Comparison of ENCODE assay signal across 2 cellular contexts in the genomic region with DNA sequence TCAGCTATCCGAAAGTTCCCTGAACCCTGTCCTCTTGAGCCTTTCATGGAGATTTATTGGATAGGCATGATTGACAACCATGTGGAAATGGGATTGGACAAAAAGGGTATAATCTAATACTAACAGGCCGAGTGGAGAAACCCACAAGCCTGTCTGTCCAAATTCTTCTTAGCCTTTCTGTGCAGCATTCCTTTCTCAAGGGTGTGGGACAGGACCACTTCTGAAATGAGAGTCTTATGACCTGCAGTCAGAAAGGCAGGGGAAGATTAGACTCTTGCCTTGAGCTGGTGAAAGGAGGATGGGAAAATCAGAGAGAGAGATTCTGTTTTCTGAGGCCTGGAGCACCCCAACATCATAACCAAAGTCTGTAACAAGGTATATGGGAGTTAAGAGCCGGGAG.
TF ChIP-seq lines count a peak whose summit lies in the region.

No MANE protein-coding gene starts in this region.

TF ChIP-seq in SK-N-SH, 30 proteins besides CTCF, POLR2A, EP300 and RAD21 (continued from another document):
- TF ChIP-seq, protein P1, sequence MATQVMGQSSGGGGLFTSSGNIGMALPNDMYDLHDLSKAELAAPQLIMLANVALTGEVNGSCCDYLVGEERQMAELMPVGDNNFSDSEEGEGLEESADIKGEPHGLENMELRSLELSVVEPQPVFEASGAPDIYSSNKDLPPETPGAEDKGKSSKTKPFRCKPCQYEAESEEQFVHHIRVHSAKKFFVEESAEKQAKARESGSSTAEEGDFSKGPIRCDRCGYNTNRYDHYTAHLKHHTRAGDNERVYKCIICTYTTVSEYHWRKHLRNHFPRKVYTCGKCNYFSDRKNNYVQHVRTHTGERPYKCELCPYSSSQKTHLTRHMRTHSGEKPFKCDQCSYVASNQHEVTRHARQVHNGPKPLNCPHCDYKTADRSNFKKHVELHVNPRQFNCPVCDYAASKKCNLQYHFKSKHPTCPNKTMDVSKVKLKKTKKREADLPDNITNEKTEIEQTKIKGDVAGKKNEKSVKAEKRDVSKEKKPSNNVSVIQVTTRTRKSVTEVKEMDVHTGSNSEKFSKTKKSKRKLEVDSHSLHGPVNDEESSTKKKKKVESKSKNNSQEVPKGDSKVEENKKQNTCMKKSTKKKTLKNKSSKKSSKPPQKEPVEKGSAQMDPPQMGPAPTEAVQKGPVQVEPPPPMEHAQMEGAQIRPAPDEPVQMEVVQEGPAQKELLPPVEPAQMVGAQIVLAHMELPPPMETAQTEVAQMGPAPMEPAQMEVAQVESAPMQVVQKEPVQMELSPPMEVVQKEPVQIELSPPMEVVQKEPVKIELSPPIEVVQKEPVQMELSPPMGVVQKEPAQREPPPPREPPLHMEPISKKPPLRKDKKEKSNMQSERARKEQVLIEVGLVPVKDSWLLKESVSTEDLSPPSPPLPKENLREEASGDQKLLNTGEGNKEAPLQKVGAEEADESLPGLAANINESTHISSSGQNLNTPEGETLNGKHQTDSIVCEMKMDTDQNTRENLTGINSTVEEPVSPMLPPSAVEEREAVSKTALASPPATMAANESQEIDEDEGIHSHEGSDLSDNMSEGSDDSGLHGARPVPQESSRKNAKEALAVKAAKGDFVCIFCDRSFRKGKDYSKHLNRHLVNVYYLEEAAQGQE (IDR thresholded peaks at IDR 0.05; ENCODE audit: low read depth, low read length): no peak
- no peak for TF ChIP-seq ELF1 (IDR thresholded peaks at IDR 0.05)
- no peak for TF ChIP-seq YY1 (IDR thresholded peaks at IDR 0.05; ENCODE audit: low read depth)

TF ChIP-seq in SK-N-SH treated with all-trans-retinoic acid at 6 μM for 48 hours, 23 proteins besides CTCF, POLR2A, EP300 and RAD21 (continued from another document):
- TF ChIP-seq, protein P2, sequence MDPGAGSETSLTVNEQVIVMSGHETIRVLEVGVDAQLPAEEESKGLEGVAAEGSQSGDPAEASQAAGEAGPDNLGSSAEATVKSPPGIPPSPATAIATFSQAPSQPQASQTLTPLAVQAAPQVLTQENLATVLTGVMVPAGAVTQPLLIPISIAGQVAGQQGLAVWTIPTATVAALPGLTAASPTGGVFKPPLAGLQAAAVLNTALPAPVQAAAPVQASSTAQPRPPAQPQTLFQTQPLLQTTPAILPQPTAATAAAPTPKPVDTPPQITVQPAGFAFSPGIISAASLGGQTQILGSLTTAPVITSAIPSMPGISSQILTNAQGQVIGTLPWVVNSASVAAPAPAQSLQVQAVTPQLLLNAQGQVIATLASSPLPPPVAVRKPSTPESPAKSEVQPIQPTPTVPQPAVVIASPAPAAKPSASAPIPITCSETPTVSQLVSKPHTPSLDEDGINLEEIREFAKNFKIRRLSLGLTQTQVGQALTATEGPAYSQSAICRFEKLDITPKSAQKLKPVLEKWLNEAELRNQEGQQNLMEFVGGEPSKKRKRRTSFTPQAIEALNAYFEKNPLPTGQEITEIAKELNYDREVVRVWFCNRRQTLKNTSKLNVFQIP (CRISPR knock-in tag; IDR thresholded peaks at IDR 0.05; ENCODE audit: borderline replicate concordance, low read depth): no peak
- no peak for TF ChIP-seq ZNF70 (CRISPR knock-in tag; IDR thresholded peaks at IDR 0.05)
- no peak for TF ChIP-seq OSR1 (CRISPR knock-in tag; IDR thresholded peaks at IDR 0.05)
- TF ChIP-seq PPARA (CRISPR knock-in tag; IDR thresholded peaks at IDR 0.05; ENCODE audit: borderline replicate concordance): no peak
